In genomic region chr18:2572144-2572682, GRCh38 we compare ENCODE assay signal across 8 cellular contexts.
DNase-seq lines count a peak whose midpoint lies in the region; ATAC-seq and TF ChIP-seq lines count a peak whose summit lies in the region.

No MANE protein-coding gene starts in this region.

- no peak for TF ChIP-seq CTCF in GM13976 (IDR thresholded peaks at IDR 0.05; ENCODE audit: borderline replicate concordance, control extremely low read depth, extremely low read depth, insufficient read depth, missing control alignments)

- CTCF ChIA-PET in HEK293T (lab: Yijun Ruan, JAX), result no interaction called here

- POLR2A ChIA-PET in HEK293T (lab: Yijun Ruan, JAX), result interaction anchor here (1.2 to 1.7 kb wide), 2 partner anchors 14 to 83 kb away, joined by 3 to 6 read pairs; partner anchors contain the start of gene SMCHD1

- no peaks in the 10 kb centered on the region for H3K27me3 Mint-ChIP-seq in T-helper 2 cell treated with Interferon-gamma antibody and Interleukin-4, amounts not matched to agents 5 μg/mL and 100 μg/mL, for 36 hours (ENCODE audit: low read depth)

- peaks cover 48% of the 10 kb centered on the region for H3K4me1 Mint-ChIP-seq in T-helper 2 cell treated with Interferon-gamma antibody and Interleukin-4, amounts not matched to agents 5 μg/mL and 100 μg/mL, for 36 hours (ENCODE audit: low read depth)

- peaks cover 49% of the 10 kb centered on the region for H3K36me3 Mint-ChIP-seq in T-helper 2 cell treated with Interferon-gamma antibody and Interleukin-4, amounts not matched to agents 5 μg/mL and 100 μg/mL, for 36 hours (ENCODE audit: low read depth)

- peak overlapping the region; percentile 98 for H3K27ac Mint-ChIP-seq in T-helper 2 cell treated with Interferon-gamma antibody and Interleukin-4, amounts not matched to agents 5 μg/mL and 100 μg/mL, for 36 hours

- DNase-seq in DMS79 treated with DMSO at 0.1 percent for 48 hours (lab: John Stamatoyannopoulos, UW), result peak; percentile 72
- no peak for DNase-seq in HEK293T (ENCODE audit: extremely low spot score)
- no peak for DNase-seq in T-helper 2 cell treated with Interferon-gamma antibody and Interleukin-4, amounts not matched to agents 5 μg/mL and 100 μg/mL, for 36 hours (ENCODE audit: low spot score)
- DNase-seq in kidney tubule cell (ENCODE audit: low spot score), result peak; percentile 19
- no peak for DNase-seq in GM13976 (ENCODE audit: low spot score)

- H3K4me3 Mint-ChIP-seq in T-helper 2 cell treated with Interferon-gamma antibody and Interleukin-4, amounts not matched to agents 5 μg/mL and 100 μg/mL, for 36 hours, result peak overlapping the region; percentile 99

- ATAC-seq in HG02588 (IDR thresholded peaks at IDR 0.05; ENCODE audit: unreplicated experiment) (no peak), HG03457 (IDR thresholded peaks at IDR 0.05; ENCODE audit: unreplicated experiment) (no peak), HG03159 (IDR thresholded peaks at IDR 0.05; ENCODE audit: unreplicated experiment) (no peak)

- H3K9me3 Mint-ChIP-seq in T-helper 2 cell treated with Interferon-gamma antibody and Interleukin-4, amounts not matched to agents 5 μg/mL and 100 μg/mL, for 36 hours, result no peaks in the 10 kb centered on the region

- in situ Hi-C loops in GM13976 (cut with MboI; ENCODE audit: low sequenced_read_pairs, unreplicated experiment), result no loop called here

TF ChIP-seq in HEK293T, 16 proteins besides CTCF, POLR2A, EP300 and RAD21:
- TF ChIP-seq L3MBTL2 (conservative IDR thresholded peaks at IDR 0.05) (no peak), ELF4 (IDR thresholded peaks at IDR 0.05) (no peak), PKNOX1 (IDR thresholded peaks at IDR 0.05) (peak; percentile 56; the same call in 1 of the 2 replicates), TARDBP (IDR thresholded peaks at IDR 0.05) (no peak)
TF ChIP-seq in HEK293T: peak in this region for 1.

Comparison
In these comparisons a context has a peak if more than half of its experiments do, and no peak if none do; other contexts are left out.
1. DNase-seq: peak in DMS79 treated with DMSO at 0.1 percent for 48 hours (single experiment) and kidney tubule cell (single experiment); none in HEK293T (single experiment), T-helper 2 cell treated with Interferon-gamma antibody and Interleukin-4, amounts not matched to agents 5 μg/mL and 100 μg/mL, for 36 hours (single experiment) and GM13976 (single experiment).